Comparison of ENCODE assay signal across 8 cellular contexts in genomic region chr22:48558606-48559402, GRCh38.
"Had no signal": no experiment of that assay in that cellular context is flagged by ENCODE, and none has a peak within 500 bp of the region (broad histone marks: within the 10 kb centered on the region; RNA-seq: fewer than 3 reads in every experiment).

No MANE protein-coding gene starts in this region.

- DNase-seq: GM23248, H7, HFFc6, IMR-90 had no signal

- H3K4me3 Mint-ChIP-seq: HFFc6 had no signal

- ATAC-seq: HCT116, K562 had no signal

- H3K27ac ChIP-seq: GM23248 had no signal

- H3K4me3 ChIP-seq: GM23248, HAP-1, K562 had no signal

- H3K9me3 ChIP-seq: HAP-1 had no signal

- H3K36me3 ChIP-seq: HAP-1 had no signal

- H2AFZ ChIP-seq: GM23248 had no signal

- H3K27ac Mint-ChIP-seq: HFFc6 had no signal

- H3K9ac ChIP-seq: GM23248 had no signal

- FAIRE-seq: HTR-8/SVneo, K562 had no signal

- H3K4me1 ChIP-seq: HAP-1 had no signal
